Comparison of ENCODE assay signal across 1 cellular context in the genomic region with DNA sequence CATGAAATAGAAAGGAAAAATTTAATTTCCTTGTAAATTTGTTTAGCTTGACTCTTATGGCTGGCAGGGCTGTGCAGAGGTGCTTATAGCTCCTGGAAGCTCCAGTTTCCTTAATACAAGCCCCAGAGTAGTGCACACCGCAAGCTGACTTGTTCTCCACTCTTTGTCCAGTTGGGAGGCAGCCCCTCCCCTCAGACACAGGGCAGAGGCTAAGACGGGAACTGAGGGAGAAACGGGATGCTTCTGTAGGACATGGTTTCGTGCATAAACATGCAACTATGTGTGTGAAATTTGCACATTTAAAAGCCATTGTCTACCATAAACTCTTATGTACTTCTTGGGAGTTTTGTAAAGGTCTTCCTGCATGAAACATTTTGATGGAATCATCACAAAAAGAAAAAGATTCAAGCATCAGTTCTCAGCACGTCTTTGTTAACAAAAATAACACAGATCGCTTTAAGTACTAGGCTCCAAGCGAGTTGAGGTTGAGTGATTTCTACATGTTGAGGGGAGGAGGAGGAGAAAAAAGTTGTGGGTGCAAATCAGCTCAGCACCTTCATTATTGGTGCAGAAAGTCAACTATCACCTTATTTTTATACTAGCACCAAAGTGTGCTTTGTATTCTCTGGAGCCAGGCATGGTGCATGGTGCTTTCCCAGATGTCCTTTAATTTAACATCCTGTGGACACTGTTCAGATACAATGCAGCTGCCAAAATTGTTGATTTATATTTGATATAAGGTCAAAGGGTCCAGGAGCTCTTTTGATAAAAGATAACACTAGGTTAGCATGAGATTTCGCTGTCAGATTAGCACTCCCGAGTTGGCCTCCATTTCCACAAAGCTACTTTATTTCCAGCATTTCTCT.
TF ChIP-seq lines count a peak whose summit lies in the region.

No MANE protein-coding gene starts in this region.

TF ChIP-seq in GM23338, 12 proteins besides CTCF, POLR2A, EP300 and RAD21 (continued from another document):
- TF ChIP-seq ZNF462 (CRISPR knock-in tag; IDR thresholded peaks at IDR 0.05) (no peak), EZH2 (IDR thresholded peaks at IDR 0.05; ENCODE audit: low read depth, unreplicated experiment) (no peak), POLR2AphosphoS5 (IDR thresholded peaks at IDR 0.05; ENCODE audit: low read depth) (no peak), STAT1 (IDR thresholded peaks at IDR 0.05; ENCODE audit: unreplicated experiment) (no peak)
